In the genomic region with DNA sequence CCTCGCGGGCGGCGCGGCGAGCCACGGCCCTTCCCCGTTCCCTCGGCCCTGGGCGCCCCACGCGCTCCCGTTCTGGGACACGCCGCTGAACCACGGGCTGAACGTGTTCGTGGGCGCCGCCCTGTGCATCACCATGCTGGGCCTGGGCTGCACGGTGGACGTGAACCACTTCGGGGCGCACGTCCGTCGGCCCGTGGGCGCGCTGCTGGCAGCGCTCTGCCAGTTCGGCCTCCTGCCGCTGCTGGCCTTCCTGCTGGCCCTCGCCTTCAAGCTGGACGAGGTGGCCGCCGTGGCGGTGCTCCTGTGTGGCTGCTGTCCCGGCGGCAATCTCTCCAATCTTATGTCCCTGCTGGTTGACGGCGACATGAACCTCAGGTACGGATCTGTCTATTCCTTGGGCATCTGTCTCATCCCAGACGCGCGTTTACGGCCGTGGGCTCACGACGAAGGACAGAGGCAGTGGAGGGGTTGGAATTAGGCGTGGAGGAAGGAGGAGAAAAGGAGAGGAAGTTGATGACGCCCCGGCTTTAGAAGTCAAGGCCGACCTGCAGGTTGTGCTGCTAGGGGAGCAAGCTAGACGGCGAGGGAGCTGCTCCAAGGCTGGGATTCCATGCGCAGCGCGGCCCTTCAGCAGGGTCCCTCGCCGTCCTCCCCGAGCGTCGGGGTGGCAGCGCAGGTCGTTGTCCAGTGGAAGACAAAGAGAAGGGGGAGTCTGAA, we compare ENCODE assay signal across 10 cellular contexts. TPM values are rescaled to one million over a fixed set of nuclear protein-coding genes. Genes with fewer than 3 reads are reported as not detected.
DNase-seq lines count a peak whose midpoint lies in the region; ATAC-seq and TF ChIP-seq lines count a peak whose summit lies in the region.
"Had no signal": no experiment of that assay in that cellular context is flagged by ENCODE, and none has a peak within 500 bp of the region (broad histone marks: within the 10 kb centered on the region; RNA-seq: fewer than 3 reads in every experiment).

No MANE protein-coding gene starts in this region.

- H3K27ac ChIP-seq in CD4-positive, alpha-beta T cell (ENCODE audit: low read depth, low read length), result no peak overlapping the region
- H3K27ac ChIP-seq in HUES64 (ENCODE audit: low read depth, low read length) (no peak overlapping the region), colonic mucosa (no peak overlapping the region)

- H3K9ac ChIP-seq in HUES64 (ENCODE audit: low read depth, low read length), result peak overlapping the region; percentile 65
- H3K9ac ChIP-seq in colonic mucosa (ENCODE audit: low read depth in 2 of 2, low read length in 2 of 2), result no peak overlapping the region

- no peaks in the 10 kb centered on the region for H3K9me3 ChIP-seq in CD4-positive, alpha-beta T cell (ENCODE audit: control insufficient read depth, low read length)
- no peaks in the 10 kb centered on the region for H3K9me3 ChIP-seq in HUES64 (ENCODE audit: insufficient read depth, low read depth, low read length)
- no peaks in the 10 kb centered on the region for H3K9me3 ChIP-seq in colonic mucosa

- no peaks in the 10 kb centered on the region for H3K9me3 Mint-ChIP-seq in CD4-positive, alpha-beta T cell
- no peaks in the 10 kb centered on the region for H3K9me3 Mint-ChIP-seq in natural killer cell

- TF ChIP-seq CTCF in CD4-positive, alpha-beta T cell (IDR thresholded peaks at IDR 0.05), result no peak
- no peak for TF ChIP-seq CTCF in colonic mucosa (IDR thresholded peaks at IDR 0.05)
- no peak for TF ChIP-seq CTCF in natural killer cell (IDR thresholded peaks at IDR 0.05)

- POLR2A ChIA-PET in CD4-positive, alpha-beta T cell (lab: Charles Lee), result interaction anchor here (1.5 kb wide), 1 partner anchor 11 kb away, joined by 5 read pairs; no protein-coding TSS in a partner anchor

- H3K4me3 Mint-ChIP-seq in CD4-positive, alpha-beta T cell, result peak overlapping the region; percentile 62
- peak overlapping the region; percentile 81 for H3K4me3 Mint-ChIP-seq in natural killer cell

- intact Hi-C loops in CD4-positive, alpha-beta T cell (cut with DNase I, micrococcal nuclease), result no loop called here
- intact Hi-C loops in colonic mucosa (cut with DNase I), result no loop called here
- intact Hi-C loops in natural killer cell (cut with micrococcal nuclease), result loop anchor here (5.0 kb wide), 1 partner anchor 167 kb away; no protein-coding TSS in a partner anchor

- H3K36me3 ChIP-seq in HUES64 (ENCODE audit: insufficient read depth, low read length) (no peaks in the 10 kb centered on the region), colonic mucosa (no peaks in the 10 kb centered on the region)

- peak; percentile 64 for ATAC-seq in CD4-positive, alpha-beta T cell (ENCODE audit: poor library complexity)
- peak; percentile 51 to 71 (median 71) for ATAC-seq in natural killer cell
- no peak for ATAC-seq in HG02610 (IDR thresholded peaks at IDR 0.05; ENCODE audit: unreplicated experiment)
- ATAC-seq in GM21529 (IDR thresholded peaks at IDR 0.05; ENCODE audit: unreplicated experiment), result no peak
- ATAC-seq in HG03378 (IDR thresholded peaks at IDR 0.05; ENCODE audit: unreplicated experiment), result no peak

- CTCF ChIA-PET in CD4-positive, alpha-beta T cell (lab: Charles Lee), result no interaction called here

- H3K4me1 Mint-ChIP-seq in CD4-positive, alpha-beta T cell (ENCODE audit: low read depth), result peaks cover 12% of the 10 kb centered on the region
- H3K4me1 Mint-ChIP-seq in natural killer cell, result peaks cover 13 to 14% of the 10 kb centered on the region in 2 donors

- H3K4me3 ChIP-seq in HUES64 (ENCODE audit: low read length) (peak overlapping the region; percentile 53), colonic mucosa (peak overlapping the region; percentile 36)

- 48% methylated on average over 66 of the region's 66 CpGs for WGBS in HUES64

- H3K27ac Mint-ChIP-seq in CD4-positive, alpha-beta T cell, result no peak overlapping the region
- no peak overlapping the region for H3K27ac Mint-ChIP-seq in natural killer cell

- H3K4me1 ChIP-seq in HUES64 (ENCODE audit: insufficient read depth, low read length) (peaks cover 10% of the 10 kb centered on the region), colonic mucosa (no peaks in the 10 kb centered on the region)

- no peak for DNase-seq in CD4-positive, alpha-beta T cell
- DNase-seq in colonic mucosa (no peak), natural killer cell (no peak), NCI-H345 (lab: John Stamatoyannopoulos, UW) (no peak)

- H3K27me3 Mint-ChIP-seq in CD4-positive, alpha-beta T cell, result peaks cover 78% of the 10 kb centered on the region
- H3K27me3 Mint-ChIP-seq in natural killer cell (ENCODE audit: low read depth in 2 of 2), result peaks cover 61 to 75% of the 10 kb centered on the region in 2 donors

- no peaks in the 10 kb centered on the region for H3K36me3 Mint-ChIP-seq in CD4-positive, alpha-beta T cell (ENCODE audit: low read depth)
- H3K36me3 Mint-ChIP-seq in natural killer cell, result no peaks in the 10 kb centered on the region

- peaks cover 71% of the 10 kb centered on the region for H3K27me3 ChIP-seq in CD4-positive, alpha-beta T cell (ENCODE audit: control insufficient read depth, insufficient read depth, low read length)
- peaks cover 77% of the 10 kb centered on the region for H3K27me3 ChIP-seq in HUES64 (ENCODE audit: insufficient read depth, low read length)
- H3K27me3 ChIP-seq in colonic mucosa, result peaks cover 58% of the 10 kb centered on the region

RNA-seq across cellular contexts. Expression of a gene that starts 0.8 kb away (rescaled TPM):
- total RNA-seq in CD4-positive, alpha-beta T cell, result not detected
- 3.5 TPM for polyA plus RNA-seq in HUES64 (2013, experiment 1 of 2)
- polyA plus RNA-seq in HUES64 (2013, experiment 2 of 2), result 3.4 TPM
- total RNA-seq in colonic mucosa, result under 1 TPM in 1 of 2 donors, not detected in 1; 0.35 TPM
- under 1 TPM in 1 of 3 donors, not detected in 2; 0.19 TPM for total RNA-seq in natural killer cell

RNA-seq across cellular contexts. Expression of a gene that starts 6.1 kb away (rescaled TPM):
- total RNA-seq in CD4-positive, alpha-beta T cell, result not detected
- 0.65 TPM for polyA plus RNA-seq in HUES64 (2013, experiment 1 of 2)
- not detected for polyA plus RNA-seq in HUES64 (2013, experiment 2 of 2)
- total RNA-seq in colonic mucosa (not detected), natural killer cell (not detected)
- total RNA-seq: aorta, NCI-H460 had no signal
- polyA plus RNA-seq: aorta had no signal

Comparison
In these comparisons a context has a peak if more than half of its experiments do, and no peak if none do; other contexts are left out.
1. ATAC-seq: peak in CD4-positive, alpha-beta T cell (single experiment) and natural killer cell (3 of 3); none in HG02610 (single experiment), GM21529 (single experiment) and HG03378 (single experiment).